ENCODE assay signal across 15 cellular contexts in genomic region chr7:151793531-151793935, GRCh38.
DNase-seq lines count a peak whose midpoint lies in the region; ATAC-seq and TF ChIP-seq lines count a peak whose summit lies in the region.
"Had no signal": no experiment of that assay in that cellular context is flagged by ENCODE, and none has a peak within 500 bp of the region (broad histone marks: within the 10 kb centered on the region; RNA-seq: fewer than 3 reads in every experiment).

No MANE protein-coding gene starts in this region.

- H3K4me3 Mint-ChIP-seq in stimulated activated naive B cell treated with anti-CD40 and anti-IgM and Interleukin-4, amounts not matched to agents 10 μg/mL and 1 μg/mL and 100 μg/mL, for 72 hours: no peak overlapping the region
- H3K4me3 Mint-ChIP-seq: activated CD8-positive, alpha-beta T cell treated with anti-CD3 and anti-CD28 coated beads, Interleukin-2, amount 10 ng/mL, durations not matched to agents 7 days and 5 days; B cell had no signal

- peak; percentile 71 to 85 (median 80) for ATAC-seq in right lobe of liver
- ATAC-seq in stimulated activated naive B cell treated with anti-CD40 and anti-IgM and Interleukin-4, amounts not matched to agents 10 μg/mL and 1 μg/mL and 100 μg/mL, for 72 hours (replicated peaks): no peak
- ATAC-seq: activated CD8-positive, alpha-beta T cell treated with anti-CD3 and anti-CD28 coated beads, Interleukin-2, amount 10 ng/mL, durations not matched to agents 7 days and 5 days had no signal

- H3K4me1 ChIP-seq in right lobe of liver (peaks cover 0 to 81% (median 31%) of the 10 kb centered on the region in 4 donors), SJCRH30 (peaks cover 35% of the 10 kb centered on the region)

- TF ChIP-seq CTCF in coronary artery (IDR thresholded peaks at IDR 0.05): no peak
- TF ChIP-seq CTCF in right lobe of liver (IDR thresholded peaks at IDR 0.05): peak in 1 of 4 donors; percentile 2

- TF ChIP-seq RAD21 in Ishikawa (IDR thresholded peaks at IDR 0.05; ENCODE audit: low read depth): no peak

- no peaks in the 10 kb centered on the region for H3K9me3 Mint-ChIP-seq in stimulated activated naive B cell treated with anti-CD40 and anti-IgM and Interleukin-4, amounts not matched to agents 10 μg/mL and 1 μg/mL and 100 μg/mL, for 72 hours

- H3K27ac Mint-ChIP-seq in stimulated activated naive B cell treated with anti-CD40 and anti-IgM and Interleukin-4, amounts not matched to agents 10 μg/mL and 1 μg/mL and 100 μg/mL, for 72 hours: peak overlapping the region; percentile 42
- H3K27ac Mint-ChIP-seq: activated CD8-positive, alpha-beta T cell treated with anti-CD3 and anti-CD28 coated beads, Interleukin-2, amount 10 ng/mL, durations not matched to agents 7 days and 5 days; B cell had no signal

- H3K4me3 ChIP-seq in coronary artery: no peak overlapping the region
- no peak overlapping the region for H3K4me3 ChIP-seq in right lobe of liver
- no peak overlapping the region for H3K4me3 ChIP-seq in SJCRH30

- H3K36me3 ChIP-seq in right lobe of liver: no peaks in the 10 kb centered on the region
- no peaks in the 10 kb centered on the region for H3K36me3 ChIP-seq in SJCRH30

- H3K9me3 ChIP-seq in right lobe of liver: no peaks in the 10 kb centered on the region
- H3K9me3 ChIP-seq in SJCRH30 (replicated peaks): no peaks in the 10 kb centered on the region

- peaks cover 0 to 2% of the 10 kb centered on the region in 2 donors for H3K36me3 Mint-ChIP-seq in stimulated activated naive B cell treated with anti-CD40 and anti-IgM and Interleukin-4, amounts not matched to agents 10 μg/mL and 1 μg/mL and 100 μg/mL, for 72 hours

- no peaks in the 10 kb centered on the region for H3K27me3 Mint-ChIP-seq in stimulated activated naive B cell treated with anti-CD40 and anti-IgM and Interleukin-4, amounts not matched to agents 10 μg/mL and 1 μg/mL and 100 μg/mL, for 72 hours
- H3K27me3 Mint-ChIP-seq: B cell had no signal

- no peaks in the 10 kb centered on the region for H3K27me3 ChIP-seq in right lobe of liver
- H3K27me3 ChIP-seq in SJCRH30: no peaks in the 10 kb centered on the region

- H3K27ac ChIP-seq in coronary artery (peak overlapping the region in 1 of 2 donors; percentile 52), right lobe of liver (peak overlapping the region; percentile 93 to 98 (median 98)), SJCRH30 (no peak overlapping the region)

- peak; percentile 82 for DNase-seq in coronary artery (ENCODE audit: low spot score)
- DNase-seq in right lobe of liver: peak; percentile 92 to 96 (median 95)
- DNase-seq in stimulated activated naive B cell treated with anti-CD40 and anti-IgM and Interleukin-4, amounts not matched to agents 10 μg/mL and 1 μg/mL and 100 μg/mL, for 72 hours: no peak
- no peak for DNase-seq in SJCRH30
- DNase-seq in NCI-H2029 (lab: John Stamatoyannopoulos, UW): no peak
- no peak for DNase-seq in DMS 273 treated with DMSO at 0.1 percent for 48 hours (lab: John Stamatoyannopoulos, UW)
- DNase-seq in activated CD4-positive, CD25-positive, alpha-beta regulatory T cell treated with anti-CD3 and anti-CD28 coated beads, Interleukin-2, amount 50 U/mL, for 72 hours: no peak
- DNase-seq: activated CD8-positive, alpha-beta T cell treated with anti-CD3 and anti-CD28 coated beads, Interleukin-2, amount 10 ng/mL, durations not matched to agents 7 days and 5 days; activated effector memory CD4-positive, alpha-beta T cell treated with anti-CD3 and anti-CD28 coated beads, Interleukin-2, amount 50 U/mL, for 16 hours; DMS79 treated with DMSO at 0.1 percent for 48 hours; effector CD4-positive, alpha-beta T cell; NCI-H2081 treated with DMSO at 0.1 percent for 48 hours; NCI-H82 had no signal

- TF ChIP-seq EP300 in Ishikawa (IDR thresholded peaks at IDR 0.05; ENCODE audit: borderline replicate concordance): no peak

- TF ChIP-seq POLR2A in right lobe of liver (IDR thresholded peaks at IDR 0.05): peak; percentile 69

- 13% methylated on average over 4 of the region's 14 CpGs for WGBS in right lobe of liver (ENCODE audit: insufficient coverage, low coverage, low lambda C conversion rate, missing lambda C conversion rate)

- intact Hi-C loops in right lobe of liver (cut with DNase I): no loop called here

- H3K4me1 Mint-ChIP-seq in stimulated activated naive B cell treated with anti-CD40 and anti-IgM and Interleukin-4, amounts not matched to agents 10 μg/mL and 1 μg/mL and 100 μg/mL, for 72 hours: peaks cover 26 to 33% of the 10 kb centered on the region in 2 donors

TF ChIP-seq in Ishikawa, 13 proteins besides CTCF, POLR2A, EP300 and RAD21:
- TF ChIP-seq ZBTB7A (IDR thresholded peaks at IDR 0.05; ENCODE audit: low read depth) (no peak), MAX (IDR thresholded peaks at IDR 0.05) (no peak), CEBPB (IDR thresholded peaks at IDR 0.05) (peak; percentile 67; the same call in 1 of the 2 replicates)

Comparison
In these comparisons a context has a peak if more than half of its experiments do, and no peak if none do; other contexts are left out.
1. DNase-seq: peak in coronary artery (single experiment) and right lobe of liver (3 of 3); none in stimulated activated naive B cell treated with anti-CD40 and anti-IgM and Interleukin-4, amounts not matched to agents 10 μg/mL and 1 μg/mL and 100 μg/mL, for 72 hours (single experiment), SJCRH30 (0 of 2), NCI-H2029 (single experiment), DMS 273 treated with DMSO at 0.1 percent for 48 hours (single experiment) and activated CD4-positive, CD25-positive, alpha-beta regulatory T cell treated with anti-CD3 and anti-CD28 coated beads, Interleukin-2, amount 50 U/mL, for 72 hours (single experiment).
2. ATAC-seq: peak in right lobe of liver (4 of 4); none in stimulated activated naive B cell treated with anti-CD40 and anti-IgM and Interleukin-4, amounts not matched to agents 10 μg/mL and 1 μg/mL and 100 μg/mL, for 72 hours (0 of 2).